ENCODE assay signal across 1 cellular context in the genomic region with DNA sequence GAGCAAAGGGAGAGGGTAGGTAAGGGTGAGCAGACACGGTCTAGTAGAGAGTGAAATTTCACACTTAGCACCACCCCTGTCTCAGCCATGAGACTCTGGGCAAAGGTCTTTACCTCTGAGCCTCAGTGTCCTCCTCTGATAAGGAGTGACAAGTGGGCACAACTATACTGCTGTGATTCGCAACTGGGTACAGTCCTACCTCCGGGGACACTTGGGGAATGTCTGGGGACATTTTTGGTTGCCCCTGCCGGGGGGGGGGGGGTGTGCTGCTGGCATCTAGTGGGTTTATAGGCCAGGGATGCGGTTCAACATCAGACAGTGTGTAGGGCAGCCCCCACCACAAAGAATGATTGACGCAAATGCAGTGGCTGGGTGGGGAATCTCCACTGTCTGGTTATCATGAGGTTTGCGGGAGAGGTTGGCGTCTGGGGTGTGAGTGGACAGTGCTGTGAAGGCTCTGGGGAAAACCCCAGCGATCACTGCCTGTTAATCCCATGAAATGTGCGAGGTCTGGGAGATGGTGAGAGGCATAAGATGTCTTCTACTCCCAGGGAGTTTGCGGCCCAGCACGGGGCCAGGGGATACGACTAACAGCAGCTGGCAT.
TF ChIP-seq lines count a peak whose summit lies in the region.

No MANE protein-coding gene starts in this region.

TF ChIP-seq in K562, 482 proteins besides CTCF, POLR2A, EP300 and RAD21:
- TF ChIP-seq ZNF512 (tag; IDR thresholded peaks at IDR 0.05) (no peak), HSF4 (CRISPR knock-in tag; IDR thresholded peaks at IDR 0.05; ENCODE audit: borderline replicate concordance) (no peak), WHSC1 (IDR thresholded peaks at IDR 0.05; ENCODE audit: low read length) (no peak), ADNP (tag; IDR thresholded peaks at IDR 0.05) (no peak), RFX7 (CRISPR knock-in tag; IDR thresholded peaks at IDR 0.05) (no peak), ZNF280B (CRISPR knock-in tag; IDR thresholded peaks at IDR 0.05) (no peak), SMARCB1 (IDR thresholded peaks at IDR 0.05; ENCODE audit: insufficient read length, low read depth) (no peak), ETV5 (CRISPR knock-in tag; IDR thresholded peaks at IDR 0.05; ENCODE audit: low read depth) (no peak), HDAC1 (IDR thresholded peaks at IDR 0.05) (no peak), CCNT2 (IDR thresholded peaks at IDR 0.05; ENCODE audit: borderline replicate concordance, extremely low read depth, insufficient read length, low read depth, low read length) (no peak), GATAD2B (IDR thresholded peaks at IDR 0.05; ENCODE audit: borderline replicate concordance) (no peak)
- TF ChIP-seq, protein P1, sequence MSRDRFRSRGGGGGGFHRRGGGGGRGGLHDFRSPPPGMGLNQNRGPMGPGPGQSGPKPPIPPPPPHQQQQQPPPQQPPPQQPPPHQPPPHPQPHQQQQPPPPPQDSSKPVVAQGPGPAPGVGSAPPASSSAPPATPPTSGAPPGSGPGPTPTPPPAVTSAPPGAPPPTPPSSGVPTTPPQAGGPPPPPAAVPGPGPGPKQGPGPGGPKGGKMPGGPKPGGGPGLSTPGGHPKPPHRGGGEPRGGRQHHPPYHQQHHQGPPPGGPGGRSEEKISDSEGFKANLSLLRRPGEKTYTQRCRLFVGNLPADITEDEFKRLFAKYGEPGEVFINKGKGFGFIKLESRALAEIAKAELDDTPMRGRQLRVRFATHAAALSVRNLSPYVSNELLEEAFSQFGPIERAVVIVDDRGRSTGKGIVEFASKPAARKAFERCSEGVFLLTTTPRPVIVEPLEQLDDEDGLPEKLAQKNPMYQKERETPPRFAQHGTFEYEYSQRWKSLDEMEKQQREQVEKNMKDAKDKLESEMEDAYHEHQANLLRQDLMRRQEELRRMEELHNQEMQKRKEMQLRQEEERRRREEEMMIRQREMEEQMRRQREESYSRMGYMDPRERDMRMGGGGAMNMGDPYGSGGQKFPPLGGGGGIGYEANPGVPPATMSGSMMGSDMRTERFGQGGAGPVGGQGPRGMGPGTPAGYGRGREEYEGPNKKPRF (IDR thresholded peaks at IDR 0.05; ENCODE audit: low read depth, low read length) = no peak
